2 cellular contexts compared by ENCODE assay signal in the genomic region with DNA sequence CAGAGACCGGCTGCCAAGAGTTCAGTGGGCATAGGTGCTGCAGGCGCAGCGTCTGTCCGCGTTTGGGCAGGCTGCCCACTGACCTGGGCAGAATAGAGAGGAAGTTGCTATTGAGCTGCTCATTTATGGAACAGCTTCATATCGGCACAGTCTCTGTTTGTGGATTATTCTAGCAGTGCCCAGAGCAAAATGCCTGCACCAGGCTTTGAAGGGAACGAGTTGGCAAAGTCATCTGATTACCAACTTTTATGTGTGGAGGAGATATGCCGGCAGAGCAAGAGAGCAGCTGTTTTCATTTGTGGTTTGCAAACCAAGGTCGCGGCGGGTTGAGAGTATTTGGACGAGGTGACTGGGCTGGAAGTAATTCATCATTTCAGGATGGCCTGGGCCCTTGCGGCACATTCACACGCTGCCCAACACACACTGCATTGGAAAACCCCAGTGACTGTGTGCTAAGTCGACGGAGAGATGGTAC.
A peak's percentile ranks its signal among the peaks of the same experiment; 100 is the strongest.
TF ChIP-seq lines count a peak whose summit lies in the region.

No MANE protein-coding gene starts in this region.

TF ChIP-seq in HepG2, 621 proteins besides CTCF, POLR2A, EP300 and RAD21:
- TF ChIP-seq MLLT10 (CRISPR knock-in tag; IDR thresholded peaks at IDR 0.05) (no peak), SPEN (CRISPR knock-in tag; IDR thresholded peaks at IDR 0.05; ENCODE audit: low read depth) (no peak), DPF2 (CRISPR knock-in tag; IDR thresholded peaks at IDR 0.05; ENCODE audit: borderline replicate concordance, low read depth) (no peak)
- TF ChIP-seq, protein P1, sequence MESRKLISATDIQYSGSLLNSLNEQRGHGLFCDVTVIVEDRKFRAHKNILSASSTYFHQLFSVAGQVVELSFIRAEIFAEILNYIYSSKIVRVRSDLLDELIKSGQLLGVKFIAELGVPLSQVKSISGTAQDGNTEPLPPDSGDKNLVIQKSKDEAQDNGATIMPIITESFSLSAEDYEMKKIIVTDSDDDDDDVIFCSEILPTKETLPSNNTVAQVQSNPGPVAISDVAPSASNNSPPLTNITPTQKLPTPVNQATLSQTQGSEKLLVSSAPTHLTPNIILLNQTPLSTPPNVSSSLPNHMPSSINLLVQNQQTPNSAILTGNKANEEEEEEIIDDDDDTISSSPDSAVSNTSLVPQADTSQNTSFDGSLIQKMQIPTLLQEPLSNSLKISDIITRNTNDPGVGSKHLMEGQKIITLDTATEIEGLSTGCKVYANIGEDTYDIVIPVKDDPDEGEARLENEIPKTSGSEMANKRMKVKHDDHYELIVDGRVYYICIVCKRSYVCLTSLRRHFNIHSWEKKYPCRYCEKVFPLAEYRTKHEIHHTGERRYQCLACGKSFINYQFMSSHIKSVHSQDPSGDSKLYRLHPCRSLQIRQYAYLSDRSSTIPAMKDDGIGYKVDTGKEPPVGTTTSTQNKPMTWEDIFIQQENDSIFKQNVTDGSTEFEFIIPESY (CRISPR knock-in tag; IDR thresholded peaks at IDR 0.05), result 0 out of 2 replicates have a peak, but pooled peaks have one; percentile 13

TF ChIP-seq in H1, 55 proteins besides CTCF, POLR2A, EP300 and RAD21:
- TF ChIP-seq EZH2 (IDR thresholded peaks at IDR 0.05; ENCODE audit: low read depth, low read length, severe bottlenecking) (no peak), TBP (IDR thresholded peaks at IDR 0.05; ENCODE audit: low read depth, low read length) (no peak), GABPA (IDR thresholded peaks at IDR 0.05; ENCODE audit: borderline replicate concordance, insufficient read depth, low read length) (no peak), SP4 (IDR thresholded peaks at IDR 0.05; ENCODE audit: low read length) (no peak), JUND (IDR thresholded peaks at IDR 0.05; ENCODE audit: low read length) (no peak), NANOG (IDR thresholded peaks at IDR 0.05; ENCODE audit: insufficient read depth, low read depth, low read length, poor library complexity, severe bottlenecking) (no peak), SIN3A (conservative IDR thresholded peaks at IDR 0.05 in 1 of 2, IDR thresholded peaks at IDR 0.05 in 1 of 2; ENCODE audit: low read depth in 1 of 2, low read length in 2 of 2) (no peak), JUN (IDR thresholded peaks at IDR 0.05; ENCODE audit: low read depth, low read length) (no peak), CTBP2 (IDR thresholded peaks at IDR 0.05; ENCODE audit: borderline replicate concordance, insufficient read depth, insufficient read length, low read length) (no peak)
- TF ChIP-seq, protein P2, sequence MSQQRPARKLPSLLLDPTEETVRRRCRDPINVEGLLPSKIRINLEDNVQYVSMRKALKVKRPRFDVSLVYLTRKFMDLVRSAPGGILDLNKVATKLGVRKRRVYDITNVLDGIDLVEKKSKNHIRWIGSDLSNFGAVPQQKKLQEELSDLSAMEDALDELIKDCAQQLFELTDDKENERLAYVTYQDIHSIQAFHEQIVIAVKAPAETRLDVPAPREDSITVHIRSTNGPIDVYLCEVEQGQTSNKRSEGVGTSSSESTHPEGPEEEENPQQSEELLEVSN (IDR thresholded peaks at IDR 0.05), result no peak
